Comparison of ENCODE assay signal across 11 cellular contexts in genomic region chr14:32087173-32087861, GRCh38. TPM values are rescaled to one million over a fixed set of nuclear protein-coding genes. Genes with fewer than 3 reads are reported as not detected.
A peak's percentile ranks its signal among the peaks of the same experiment; 100 is the strongest.
DNase-seq lines count a peak whose midpoint lies in the region; ATAC-seq and TF ChIP-seq lines count a peak whose summit lies in the region.
"Had no signal": no experiment of that assay in that cellular context is flagged by ENCODE, and none has a peak within 500 bp of the region (broad histone marks: within the 10 kb centered on the region; RNA-seq: fewer than 3 reads in every experiment).

No MANE protein-coding gene starts in this region.

- ATAC-seq in GM19397 (IDR thresholded peaks at IDR 0.05; ENCODE audit: unreplicated experiment) = no peak

- H3K4me3 ChIP-seq in uterus = no peak overlapping the region

- intact Hi-C loops in uterus (cut with DNase I; ENCODE audit: low total_unique reads) = no loop called here

- no peak for TF ChIP-seq POLR2A in uterus (IDR thresholded peaks at IDR 0.05)

- H3K27me3 ChIP-seq in uterus = no peaks in the 10 kb centered on the region

- no peak overlapping the region for H3K27ac ChIP-seq in uterus

- no peaks in the 10 kb centered on the region for H3K9me3 ChIP-seq in uterus

- peaks cover 0 to 5% of the 10 kb centered on the region in 2 donors for H3K4me1 ChIP-seq in uterus

- no peaks in the 10 kb centered on the region for H3K36me3 ChIP-seq in uterus

- DNase-seq in COLO668 (lab: John Stamatoyannopoulos, UW; ENCODE audit: unreplicated experiment) (peak; percentile 12), HT1080 (ENCODE audit: low read depth) (peak; percentile 89), SW 1271 (lab: John Stamatoyannopoulos, UW) (peak; percentile 15 to 89), iris pigment epithelial cell (ENCODE audit: low read depth) (peak; percentile 70), 8988T (no peak), uterus (no peak)
- no peak for DNase-seq in activated T-cell treated with anti-CD3 and anti-CD28 coated beads, Interleukin-2, amount 50 U/mL, for 1 hour
- DNase-seq: activated CD8-positive, alpha-beta memory T cell treated with anti-CD3 and anti-CD28 coated beads, Interleukin-2, amount 50 U/mL, for 4 hours; NCI-H187; small intestine had no signal

- no peak for TF ChIP-seq CTCF in uterus (IDR thresholded peaks at IDR 0.05)

RNA-seq across cellular contexts. Expression of gene ARHGAP5, which starts 10.2 kb away (rescaled TPM):
- total RNA-seq in HT1080 (2014; rRNA removed; shearing (Covaris generic)) = 34.9 and 36.8 TPM in 2 replicates
- 26.7 and 35.0 TPM in 2 replicates for polyA plus RNA-seq in HT1080 (2015; cell fraction: cytosol; rRNA removed)
- polyA plus RNA-seq in HT1080 (2015; cell fraction: nucleus; rRNA removed) = 32.2 and 33.1 TPM in 2 replicates
- total RNA-seq in uterus = 100 to 1,000 TPM in 3 of 4 donors, 10 to 100 TPM in 1; 83.8 to 298 (median 159) TPM

Comparison
In these comparisons a context has a peak if more than half of its experiments do, and no peak if none do; other contexts are left out.
1. DNase-seq: peak in COLO668 (single experiment), HT1080 (single experiment), SW 1271 (2 of 2) and iris pigment epithelial cell (single experiment); none in activated T-cell treated with anti-CD3 and anti-CD28 coated beads, Interleukin-2, amount 50 U/mL, for 1 hour (single experiment), 8988T (single experiment) and uterus (0 of 2).